Comparison of ENCODE assay signal across 1 cellular context in the genomic region with DNA sequence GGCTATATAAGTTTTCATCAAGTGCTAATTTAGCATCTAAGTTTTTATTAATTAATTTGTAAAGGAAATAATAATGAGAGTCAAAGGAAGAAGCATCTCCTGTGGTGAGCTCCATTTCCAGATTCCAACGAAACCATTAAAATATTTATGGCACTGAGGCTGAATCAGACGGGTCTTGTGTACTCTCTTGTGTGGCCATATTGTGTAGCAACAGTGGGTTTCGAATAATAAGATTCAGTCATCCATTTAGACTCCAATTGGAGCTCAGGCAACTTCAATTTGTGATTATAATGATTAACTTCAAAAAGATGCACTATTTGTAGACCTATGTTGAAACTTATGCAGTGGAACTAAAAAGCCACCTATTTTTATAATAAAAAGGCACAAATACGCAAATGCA.
TF ChIP-seq lines count a peak whose summit lies in the region.

No MANE protein-coding gene starts in this region.

TF ChIP-seq in SK-N-SH treated with all-trans-retinoic acid at 6 μM for 48 hours, 23 proteins besides CTCF, POLR2A, EP300 and RAD21 (continued from another document):
- TF ChIP-seq, protein P1, sequence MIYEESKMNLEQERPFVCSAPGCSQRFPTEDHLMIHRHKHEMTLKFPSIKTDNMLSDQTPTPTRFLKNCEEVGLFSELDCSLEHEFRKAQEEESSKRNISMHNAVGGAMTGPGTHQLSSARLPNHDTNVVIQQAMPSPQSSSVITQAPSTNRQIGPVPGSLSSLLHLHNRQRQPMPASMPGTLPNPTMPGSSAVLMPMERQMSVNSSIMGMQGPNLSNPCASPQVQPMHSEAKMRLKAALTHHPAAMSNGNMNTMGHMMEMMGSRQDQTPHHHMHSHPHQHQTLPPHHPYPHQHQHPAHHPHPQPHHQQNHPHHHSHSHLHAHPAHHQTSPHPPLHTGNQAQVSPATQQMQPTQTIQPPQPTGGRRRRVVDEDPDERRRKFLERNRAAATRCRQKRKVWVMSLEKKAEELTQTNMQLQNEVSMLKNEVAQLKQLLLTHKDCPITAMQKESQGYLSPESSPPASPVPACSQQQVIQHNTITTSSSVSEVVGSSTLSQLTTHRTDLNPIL (CRISPR knock-in tag; IDR thresholded peaks at IDR 0.05; ENCODE audit: low read depth), result no peak
- TF ChIP-seq ZNF70 (CRISPR knock-in tag; IDR thresholded peaks at IDR 0.05) (no peak), ZFP3 (CRISPR knock-in tag; IDR thresholded peaks at IDR 0.05) (no peak), ZFP30 (CRISPR knock-in tag; IDR thresholded peaks at IDR 0.05) (no peak)
